Comparison of ENCODE assay signal across 11 cellular contexts in genomic region chr18:75249672-75250470, GRCh38. TPM values are rescaled to one million over a fixed set of nuclear protein-coding genes. Genes with fewer than 3 reads are reported as not detected.
DNase-seq lines count a peak whose midpoint lies in the region; ATAC-seq and TF ChIP-seq lines count a peak whose summit lies in the region.
"Had no signal": no experiment of that assay in that cellular context is flagged by ENCODE, and none has a peak within 500 bp of the region (broad histone marks: within the 10 kb centered on the region; RNA-seq: fewer than 3 reads in every experiment).

No MANE protein-coding gene starts in this region.

- no peaks in the 10 kb centered on the region for H3K9me3 ChIP-seq in gastroesophageal sphincter
- no peaks in the 10 kb centered on the region for H3K9me3 ChIP-seq in suprapubic skin

- H3K27me3 ChIP-seq in gastroesophageal sphincter (no peaks in the 10 kb centered on the region), suprapubic skin (no peaks in the 10 kb centered on the region)
- H3K27me3 ChIP-seq: hepatocyte had no signal

- no peaks in the 10 kb centered on the region for H3K9me3 Mint-ChIP-seq in T-helper 2 cell treated with Interferon-gamma antibody and Interleukin-4, amounts not matched to agents 5 μg/mL and 100 μg/mL, for 36 hours

- TF ChIP-seq EP300 in gastroesophageal sphincter (IDR thresholded peaks at IDR 0.05) (no peak), suprapubic skin (IDR thresholded peaks at IDR 0.05) (no peak)

- H3K27ac Mint-ChIP-seq in T-helper 2 cell treated with Interferon-gamma antibody and Interleukin-4, amounts not matched to agents 5 μg/mL and 100 μg/mL, for 36 hours, result no peak overlapping the region

- peak; percentile 3 for ATAC-seq in gastroesophageal sphincter

- H3K4me3 ChIP-seq in gastroesophageal sphincter, result no peak overlapping the region
- H3K4me3 ChIP-seq in suprapubic skin, result no peak overlapping the region
- H3K4me3 ChIP-seq: hepatocyte had no signal

- no peak for TF ChIP-seq CTCF in gastroesophageal sphincter (IDR thresholded peaks at IDR 0.05)
- TF ChIP-seq CTCF in suprapubic skin (IDR thresholded peaks at IDR 0.05), result no peak

- DNase-seq in activated CD8-positive, alpha-beta memory T cell treated with anti-CD3 and anti-CD28 coated beads for 24 hours, result peak; percentile 54
- DNase-seq in activated CD8-positive, alpha-beta memory T cell treated with anti-CD3 and anti-CD28 coated beads, Interleukin-2, amount 50 U/mL, for 4 hours, result no peak
- no peak for DNase-seq in T-helper 2 cell treated with Interferon-gamma antibody and Interleukin-4, amounts not matched to agents 5 μg/mL and 100 μg/mL, for 36 hours (ENCODE audit: low spot score)
- DNase-seq in NCI-H524 treated with DMSO at 0.1 percent for 48 hours (lab: John Stamatoyannopoulos, UW) (no peak), suprapubic skin (ENCODE audit: low spot score in 2 of 2) (no peak), NCI-H748 treated with DMSO at 0.1 percent for 48 hours (lab: John Stamatoyannopoulos, UW) (no peak)
- DNase-seq: activated CD4-positive, alpha-beta T cell treated with anti-CD3 and anti-CD28 coated beads for 48 hours; GDM1 had no signal

- 90 to 100% methylated on average over 1 to 7 of the region's 18 CpGs for WGBS in gastroesophageal sphincter (ENCODE audit: low coverage in 1 of 2), 2 donors
- WGBS in suprapubic skin, result 91% methylated on average over 16 of the region's 18 CpGs

- H3K36me3 ChIP-seq in gastroesophageal sphincter, result no peaks in the 10 kb centered on the region
- no peaks in the 10 kb centered on the region for H3K36me3 ChIP-seq in suprapubic skin

- H3K4me3 Mint-ChIP-seq in T-helper 2 cell treated with Interferon-gamma antibody and Interleukin-4, amounts not matched to agents 5 μg/mL and 100 μg/mL, for 36 hours, result peak overlapping the region; percentile 6

- peaks cover 42% of the 10 kb centered on the region for H3K4me1 Mint-ChIP-seq in T-helper 2 cell treated with Interferon-gamma antibody and Interleukin-4, amounts not matched to agents 5 μg/mL and 100 μg/mL, for 36 hours (ENCODE audit: low read depth)

- H3K4me1 ChIP-seq in gastroesophageal sphincter (peaks cover 0 to 87% (median 22%) of the 10 kb centered on the region in 3 donors), suprapubic skin (peaks cover 44% of the 10 kb centered on the region)

- TF ChIP-seq POLR2A in gastroesophageal sphincter (IDR thresholded peaks at IDR 0.05) (no peak), suprapubic skin (IDR thresholded peaks at IDR 0.05) (no peak)

- no peaks in the 10 kb centered on the region for H3K27me3 Mint-ChIP-seq in T-helper 2 cell treated with Interferon-gamma antibody and Interleukin-4, amounts not matched to agents 5 μg/mL and 100 μg/mL, for 36 hours (ENCODE audit: low read depth)

- H3K36me3 Mint-ChIP-seq in T-helper 2 cell treated with Interferon-gamma antibody and Interleukin-4, amounts not matched to agents 5 μg/mL and 100 μg/mL, for 36 hours (ENCODE audit: low read depth), result no peaks in the 10 kb centered on the region

- H3K27ac ChIP-seq in gastroesophageal sphincter (peak overlapping the region in 3 of 4 donors; percentile 31 to 82 (median 71)), temporal lobe (ENCODE audit: low read depth, low read length) (peak overlapping the region; percentile 75), suprapubic skin (no peak overlapping the region)

RNA-seq across cellular contexts. Expression of gene TSHZ1, which starts 39.3 kb away (rescaled TPM):
- total RNA-seq in gastroesophageal sphincter (10 to 100 TPM; 22.3 to 41.7 (median 33.8) TPM), temporal lobe (8.6 TPM), suprapubic skin (10 to 100 TPM; 15.2 to 24.5 (median 20.3) TPM)

RNA-seq across cellular contexts. Expression of gene PTGR3, which starts 40.9 kb away (rescaled TPM):
- total RNA-seq in gastroesophageal sphincter, result 10 to 100 TPM; 24.9 to 46.8 (median 29.6) TPM
- total RNA-seq in temporal lobe, result 15.5 TPM
- 10 to 100 TPM; 14.0 to 20.4 (median 15.5) TPM for total RNA-seq in suprapubic skin
